Comparison of ENCODE assay signal across 22 cellular contexts in the genomic region with DNA sequence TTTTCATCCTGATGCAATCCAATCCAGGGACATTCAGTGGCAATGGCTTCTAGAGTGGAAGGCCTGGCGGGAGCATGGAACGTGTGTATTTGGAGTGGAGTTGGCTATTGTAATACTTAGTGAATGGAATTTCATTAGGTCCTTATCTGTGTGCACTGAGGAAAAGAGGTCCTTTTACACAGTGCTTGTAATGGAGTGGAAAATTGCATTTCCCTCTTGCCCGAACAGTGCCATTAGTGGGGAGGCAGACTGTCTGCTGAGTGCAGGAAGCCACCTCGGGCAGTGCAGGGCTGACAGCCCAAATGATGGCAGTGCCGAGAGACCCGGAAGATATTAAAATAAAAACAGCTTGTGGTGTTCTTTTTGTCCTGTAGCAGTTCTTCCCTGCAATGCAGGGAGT.
"Had no signal": no experiment of that assay in that cellular context is flagged by ENCODE, and none has a peak within 500 bp of the region (broad histone marks: within the 10 kb centered on the region; RNA-seq: fewer than 3 reads in every experiment).

No MANE protein-coding gene starts in this region.

- DNase-seq: activated CD4-positive, alpha-beta T cell treated with anti-CD3 and anti-CD28 coated beads for 36 hours; activated CD8-positive, alpha-beta memory T cell treated with anti-CD3 and anti-CD28 coated beads, Interleukin-2, amount 50 U/mL, for 48 hours; activated CD8-positive, alpha-beta T cell treated with anti-CD3 and anti-CD28 coated beads, Interleukin-2, amount 10 ng/mL, durations not matched to agents 7 days and 5 days; activated naive CD4-positive, alpha-beta T cell; activated naive CD8-positive, alpha-beta T cell treated with anti-CD3 and anti-CD28 coated beads, Interleukin-2, amount 50 U/mL, for 24 hours; glutamatergic neuron; immature natural killer cell; left cardiac atrium; mammary epithelial cell; mucosa of descending colon; natural killer cell; occipital lobe; psoas muscle; spleen; stimulated activated CD4-positive, alpha-beta T cell treated with anti-CD3 and anti-CD28 coated beads, Interleukin-2, amount 100 ng/mL, for 24 hours; stimulated activated naive CD4-positive, alpha-beta T cell; substantia nigra; trophoblast cell; WERI-Rb-1 had no signal

- H3K4me3 ChIP-seq: ascending aorta, esophagus muscularis mucosa, mucosa of descending colon, psoas muscle, spleen had no signal

- ATAC-seq: activated CD4-positive, alpha-beta T cell treated with anti-CD3 and anti-CD28 coated beads for 36 hours; activated CD8-positive, alpha-beta T cell treated with anti-CD3 and anti-CD28 coated beads, Interleukin-2, amount 10 ng/mL, durations not matched to agents 7 days and 5 days; activated naive CD8-positive, alpha-beta T cell treated with anti-CD3 and anti-CD28 coated beads, Interleukin-2, amount 50 U/mL, for 24 hours; left cardiac atrium; mucosa of descending colon; natural killer cell; psoas muscle; sciatic nerve had no signal

- H3K27ac ChIP-seq: ascending aorta, esophagus muscularis mucosa, psoas muscle, spleen, WERI-Rb-1 had no signal

- H3K4me1 ChIP-seq: ascending aorta, esophagus muscularis mucosa, psoas muscle, spleen had no signal

- H3K9me3 ChIP-seq: ascending aorta, esophagus muscularis mucosa, mucosa of descending colon, psoas muscle had no signal

- H3K27me3 ChIP-seq: ascending aorta, esophagus muscularis mucosa, spleen had no signal

- H3K36me3 ChIP-seq: ascending aorta, esophagus muscularis mucosa, spleen, WERI-Rb-1 had no signal
